ENCODE assay signal across 8 cellular contexts in genomic region chr19:1040476-1041271, GRCh38. TPM values are rescaled to one million over a fixed set of nuclear protein-coding genes. Genes with fewer than 3 reads are reported as not detected.
DNase-seq lines count a peak whose midpoint lies in the region; ATAC-seq and TF ChIP-seq lines count a peak whose summit lies in the region.

No MANE protein-coding gene starts in this region.

- no peaks in the 10 kb centered on the region for H3K9me3 ChIP-seq in liver (ENCODE audit: control insufficient read depth in 4 of 4, low read length in 3 of 4)

- H3K4me1 ChIP-seq in liver (ENCODE audit: control insufficient read depth in 4 of 4, insufficient read depth in 4 of 4, low read length in 3 of 4): peaks cover 5 to 24% (median 16%) of the 10 kb centered on the region in 4 donors

- H3K36me3 ChIP-seq in liver (ENCODE audit: control insufficient read depth in 4 of 4, insufficient read depth in 3 of 4, low read depth in 1 of 4, low read length in 3 of 4): peaks cover 0 to 2% (median 0%) of the 10 kb centered on the region in 4 donors

- WGBS in liver: 6% methylated on average over 27 of the region's 27 CpGs

- peak overlapping the region in 1 of 2 donors; percentile 43 for H3K9ac ChIP-seq in liver (ENCODE audit: low read depth in 1 of 2, low read length in 2 of 2)

- no peak for TF ChIP-seq CTCF in liver (IDR thresholded peaks at IDR 0.05; ENCODE audit: low read depth, low read length, missing input control)

- ATAC-seq in GM18868 (IDR thresholded peaks at IDR 0.05; ENCODE audit: unreplicated experiment): peak; percentile 43
- ATAC-seq in HG03520 (IDR thresholded peaks at IDR 0.05; ENCODE audit: unreplicated experiment): peak; percentile 38

- DNase-seq in A172 (ENCODE audit: low spot score) (peak; percentile 85), NCI-H526 treated with DMSO at 0.1 percent for 48 hours (lab: John Stamatoyannopoulos, UW) (peak; percentile 85), dermis microvascular lymphatic vessel endothelial cell (ENCODE audit: low read depth in 2 of 2) (peak; percentile 81 to 91)
- DNase-seq in activated CD4-positive, alpha-beta T cell treated with anti-CD3 and anti-CD28 coated beads, Interleukin-2, amount 50 U/mL, for 4 hours: peak; percentile 89 to 90
- DNase-seq in stimulated activated CD4-positive, alpha-beta T cell treated with anti-CD3 and anti-CD28 coated beads, Interleukin-2, amount 100 ng/mL, for 4 hours (ENCODE audit: low read depth): peak; percentile 84

- TF ChIP-seq RAD21 in liver (IDR thresholded peaks at IDR 0.05): no peak

- no peaks in the 10 kb centered on the region for H3K27me3 ChIP-seq in liver (ENCODE audit: control insufficient read depth in 4 of 4, insufficient read depth in 4 of 4, low read length in 3 of 4)

- H3K4me3 ChIP-seq in liver (ENCODE audit: low read depth in 1 of 3, low read length in 3 of 3): peak overlapping the region in 2 of 3 donors; percentile 36 to 69

- peak overlapping the region in 1 of 2 donors; percentile 56 for H3K27ac ChIP-seq in liver (ENCODE audit: low read depth in 1 of 2, low read length in 2 of 2)

TF ChIP-seq in liver, 16 proteins besides CTCF, POLR2A, EP300 and RAD21:
- TF ChIP-seq FOXA2 (IDR thresholded peaks at IDR 0.05): no peak
- peak; percentile 90 for TF ChIP-seq SP1 (IDR thresholded peaks at IDR 0.05)
- TF ChIP-seq MAX (IDR thresholded peaks at IDR 0.05): no peak
- TF ChIP-seq HNF4G (IDR thresholded peaks at IDR 0.05): no peak
- TF ChIP-seq EGR1 (IDR thresholded peaks at IDR 0.05; ENCODE audit: low read depth in 2 of 2): no peak
- TF ChIP-seq ZBTB33 (IDR thresholded peaks at IDR 0.05): no peak
- TF ChIP-seq NR2F2 (IDR thresholded peaks at IDR 0.05): peak; percentile 34

RNA-seq across cellular contexts. Expression of gene ABCA7, which starts 0.8 kb away (rescaled TPM):
- total RNA-seq in A172 (2014; rRNA removed; shearing (Covaris generic)): 5.1 and 8.6 TPM in 2 replicates
- total RNA-seq in dermis microvascular lymphatic vessel endothelial cell: 3.7 and 4.6 TPM in 2 replicates
- total RNA-seq in liver: 10 to 100 TPM in 1 of 2 donors, 1 to 10 TPM in 1; 5.3 to 60.9 TPM
- polyA plus RNA-seq in liver: 1 to 10 TPM; 3.0 to 4.4 TPM

RNA-seq across cellular contexts. Expression of gene CNN2, which starts 14.3 kb away (rescaled TPM):
- 219 and 243 TPM in 2 replicates for total RNA-seq in A172 (2014; rRNA removed; shearing (Covaris generic))
- total RNA-seq in dermis microvascular lymphatic vessel endothelial cell: 92.6 and 93.6 TPM in 2 replicates
- total RNA-seq in liver: 10 to 100 TPM; 31.0 to 38.4 TPM
- 10 to 100 TPM; 10.1 to 22.6 TPM for polyA plus RNA-seq in liver

RNA-seq across cellular contexts. Expression of gene RNU6-2, which starts 19.4 kb away (rescaled TPM):
- not detected in 2 replicates for total RNA-seq in A172 (2014; rRNA removed; shearing (Covaris generic))
- not detected in 2 replicates for total RNA-seq in dermis microvascular lymphatic vessel endothelial cell
- not detected for total RNA-seq in liver
- polyA plus RNA-seq in liver: not detected

RNA-seq across cellular contexts. Expression of gene TMEM259, which starts 19.8 kb away (rescaled TPM):
- total RNA-seq in A172 (2014; rRNA removed; shearing (Covaris generic)): 104 and 131 TPM in 2 replicates
- total RNA-seq in dermis microvascular lymphatic vessel endothelial cell: 31.8 and 60.1 TPM in 2 replicates
- total RNA-seq in liver: 10 to 100 TPM; 34.3 to 80.3 TPM
- 10 to 100 TPM; 29.7 to 99.3 TPM for polyA plus RNA-seq in liver

RNA-seq across cellular contexts. Expression of gene ARHGAP45, which starts 26.3 kb away (rescaled TPM):
- total RNA-seq in A172 (2014; rRNA removed; shearing (Covaris generic)): 3.1 and 4.9 TPM in 2 replicates
- total RNA-seq in dermis microvascular lymphatic vessel endothelial cell (13.5 and 24.6 TPM in 2 replicates), liver (10 to 100 TPM; 13.6 to 27.5 TPM)
- polyA plus RNA-seq in liver: 1 to 10 TPM; 3.3 to 5.8 TPM
